ENCODE assay signal across 9 cellular contexts in the genomic region with DNA sequence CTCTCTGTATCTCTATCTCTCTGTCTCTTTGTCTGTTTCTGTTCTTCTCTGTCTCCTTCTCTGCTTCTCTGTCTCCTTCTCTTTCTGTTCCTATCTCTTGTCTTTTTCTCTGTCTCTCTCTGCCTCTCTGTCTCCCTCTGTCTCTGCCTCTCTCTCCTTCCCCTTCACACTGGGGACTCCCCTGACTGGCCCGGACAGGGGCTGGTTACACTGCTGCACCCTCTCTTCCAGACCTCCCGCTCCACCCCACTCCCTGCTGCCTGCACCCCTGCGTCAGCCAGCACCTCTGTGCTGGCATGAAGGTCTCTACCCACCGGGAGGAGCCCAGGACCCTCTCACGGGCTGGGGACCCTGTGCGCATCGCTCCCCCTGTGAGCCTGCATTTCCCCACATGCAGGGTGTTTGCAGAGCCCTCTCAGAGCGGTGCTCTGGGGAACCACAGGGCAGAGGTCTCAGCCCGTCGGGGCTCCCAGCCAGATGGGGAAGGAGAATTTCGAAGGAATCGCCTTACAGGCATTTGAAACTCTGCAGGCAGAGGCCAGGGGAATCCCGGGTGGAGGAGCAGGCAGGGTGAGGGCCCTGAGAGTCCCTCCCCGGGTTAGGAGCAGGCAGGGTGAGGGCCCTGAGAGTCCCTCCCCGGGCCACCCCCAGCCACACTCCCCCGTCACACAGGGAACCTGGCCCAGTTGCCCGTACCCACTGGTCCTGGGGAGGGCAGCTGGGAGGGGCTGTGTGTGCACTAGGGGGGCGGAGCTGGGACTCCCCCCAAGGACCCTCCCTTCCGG. TPM values are rescaled to one million over a fixed set of nuclear protein-coding genes. Genes with fewer than 3 reads are reported as not detected.
DNase-seq lines count a peak whose midpoint lies in the region; ATAC-seq, FAIRE-seq and TF ChIP-seq lines count a peak whose summit lies in the region.
"Had no signal": no experiment of that assay in that cellular context is flagged by ENCODE, and none has a peak within 500 bp of the region (broad histone marks: within the 10 kb centered on the region; RNA-seq: fewer than 3 reads in every experiment).

No MANE protein-coding gene starts in this region.

- H3K27me3 ChIP-seq in DOHH2 (ENCODE audit: control insufficient read depth, low read length), result no peaks in the 10 kb centered on the region
- H3K27me3 ChIP-seq in Panc1 (ENCODE audit: control insufficient read depth, insufficient read depth, low read length), result no peaks in the 10 kb centered on the region
- H3K27me3 ChIP-seq in tibial artery, result peaks cover 0 to 88% of the 10 kb centered on the region in 2 donors

- H3K4me2 ChIP-seq in DOHH2 (ENCODE audit: low read length), result peak overlapping the region; percentile 91

- POLR2A ChIA-PET in Panc1 (lab: Charles Lee), result no interaction called here

- H3K4me1 ChIP-seq in DOHH2 (ENCODE audit: control insufficient read depth, low read length) (peaks cover 87% of the 10 kb centered on the region), Panc1 (ENCODE audit: control insufficient read depth, insufficient read depth, low read length) (peaks cover 17% of the 10 kb centered on the region), kidney (ENCODE audit: control insufficient read depth in 1 of 2, insufficient read depth in 1 of 2, low read depth in 1 of 2, low read length in 2 of 2) (peaks cover 0 to 2% of the 10 kb centered on the region in 2 donors), tibial artery (peaks cover 0 to 19% (median 14%) of the 10 kb centered on the region in 4 donors)

- BruUV-seq in Panc1 (replicated peaks; lab: Mats Ljungman, UMichigan), result no TSS peak

- no peaks in the 10 kb centered on the region for H4K20me1 ChIP-seq in DOHH2 (ENCODE audit: control insufficient read depth, insufficient read depth, low read depth, low read length)

- H3K27ac ChIP-seq in DOHH2 (ENCODE audit: low read depth, low read length) (peak overlapping the region; percentile 96), Panc1 (ENCODE audit: low read length) (peak overlapping the region; percentile 64), kidney (ENCODE audit: low read depth in 2 of 2, low read length in 2 of 2) (no peak overlapping the region), tibial artery (no peak overlapping the region)

- intact Hi-C loops in Panc1 (cut with micrococcal nuclease; ENCODE audit: unreplicated experiment) (no loop called here), kidney (cut with DNase I) (no loop called here), tibial artery (cut with DNase I; ENCODE audit: low total_unique reads) (no loop called here)

- CTCF ChIA-PET in Panc1 (lab: Charles Lee), result interaction anchor here (0.6 kb wide), 1 partner anchor 189 kb away, joined by 3 read pairs; no protein-coding TSS in a partner anchor

- DNase-seq in Panc1 (ENCODE audit: low read depth, low spot score) (no peak), kidney (peak; percentile 68), tibial artery (no peak), NCI-H2029 treated with DMSO at 0.1 percent for 48 hours (lab: John Stamatoyannopoulos, UW) (no peak), SKM-1 (lab: John Stamatoyannopoulos, UW; ENCODE audit: unreplicated experiment) (no peak), NCI-H526 (lab: John Stamatoyannopoulos, UW) (no peak)

- no peak overlapping the region for H3K9ac ChIP-seq in kidney (ENCODE audit: low read length in 2 of 2)

- peaks cover 20% of the 10 kb centered on the region for H3F3A ChIP-seq in DOHH2 (ENCODE audit: control insufficient read depth, insufficient read depth)

- no peak for FAIRE-seq in kidney (lab: Jason Lieb, UNC)
- FAIRE-seq: RCC 7860 had no signal

- no peaks in the 10 kb centered on the region for H3K79me2 ChIP-seq in DOHH2 (ENCODE audit: control insufficient read depth, low read length)

- TF ChIP-seq CTCF in DOHH2 (IDR thresholded peaks at IDR 0.05; ENCODE audit: low read depth, low read length, poor library complexity, severe bottlenecking) (peak; percentile 16), Panc1 (IDR thresholded peaks at IDR 0.05) (no peak), kidney (IDR thresholded peaks at IDR 0.05; ENCODE audit: borderline replicate concordance, extremely low read depth, insufficient read depth) (no peak), tibial artery (IDR thresholded peaks at IDR 0.05) (no peak)

- in situ Hi-C loops in Panc1 (cut with HindIII; ENCODE audit: low pct_unique_long_range_greater_than_20kb, low sequenced_read_pairs), result no loop called here

- H3K4me3 ChIP-seq in DOHH2 (ENCODE audit: low read length) (peak overlapping the region; percentile 72), Panc1 (ENCODE audit: low read depth in 2 of 2, low read length in 2 of 2) (no peak overlapping the region), kidney (ENCODE audit: low read length in 2 of 2) (no peak overlapping the region), tibial artery (no peak overlapping the region)

- no peaks in the 10 kb centered on the region for H3K9me3 ChIP-seq in DOHH2 (ENCODE audit: control insufficient read depth, insufficient read depth, low read length)
- no peaks in the 10 kb centered on the region for H3K9me3 ChIP-seq in Panc1 (ENCODE audit: control insufficient read depth, insufficient read depth, low read depth, low read length)
- H3K9me3 ChIP-seq in kidney (ENCODE audit: control insufficient read depth in 1 of 2, low read length in 2 of 2), result no peaks in the 10 kb centered on the region
- no peaks in the 10 kb centered on the region for H3K9me3 ChIP-seq in tibial artery

- ATAC-seq in GM21360 (IDR thresholded peaks at IDR 0.05; ENCODE audit: unreplicated experiment), result peak; percentile 34
- ATAC-seq in Panc1, result peak; percentile 50

- H3K9me2 ChIP-seq in DOHH2 (replicated peaks; ENCODE audit: control insufficient read depth, low read length), result no peaks in the 10 kb centered on the region

- H3K36me3 ChIP-seq in DOHH2 (ENCODE audit: control insufficient read depth, low read length) (no peaks in the 10 kb centered on the region; the same call in 1 of the 2 replicates), Panc1 (ENCODE audit: control insufficient read depth, insufficient read depth, low read length) (no peaks in the 10 kb centered on the region), kidney (ENCODE audit: control insufficient read depth in 1 of 2, insufficient read depth in 2 of 2, low read length in 2 of 2) (no peaks in the 10 kb centered on the region), tibial artery (no peaks in the 10 kb centered on the region)

RNA-seq across cellular contexts. Expression of gene TCF3, which starts 16.1 kb away (rescaled TPM):
- 175 TPM for total RNA-seq in Panc1 (2021; ENCODE audit: unreplicated experiment)
- polyA plus RNA-seq in Panc1 (2012; ENCODE audit: insufficient read length), result 220 TPM
- 50.2 TPM for total RNA-seq in kidney
- 20.3 TPM for polyA plus RNA-seq in kidney (ENCODE audit: insufficient read depth, low read depth, low replicate concordance)

Comparison
In these comparisons a context has a peak if more than half of its experiments do, and no peak if none do; other contexts are left out.
1. H3K27ac ChIP-seq: peak in DOHH2 (single experiment) and Panc1 (single experiment); none in kidney (0 of 2) and tibial artery (0 of 2).